In genomic region chr2:18791172-18791797, GRCh38 we compare ENCODE assay signal across 14 cellular contexts.
DNase-seq lines count a peak whose midpoint lies in the region; ATAC-seq, FAIRE-seq and TF ChIP-seq lines count a peak whose summit lies in the region.
"Had no signal": no experiment of that assay in that cellular context is flagged by ENCODE, and none has a peak within 500 bp of the region (broad histone marks: within the 10 kb centered on the region; RNA-seq: fewer than 3 reads in every experiment).

No MANE protein-coding gene starts in this region.

- TF ChIP-seq EP300 in sigmoid colon (IDR thresholded peaks at IDR 0.05), result peak in 1 of 4 donors; percentile 6

- no peak overlapping the region for H2AFZ ChIP-seq in H9 (ENCODE audit: low read length)
- H2AFZ ChIP-seq: parathyroid adenoma had no signal

- H3K4me2 ChIP-seq in H9 (ENCODE audit: insufficient read depth, insufficient read length, low read length), result no peak overlapping the region
- H3K4me2 ChIP-seq: smooth muscle cell had no signal

- H3K4me1 ChIP-seq in H9 (ENCODE audit: insufficient read depth, low read length) (no peaks in the 10 kb centered on the region), sigmoid colon (peaks cover 0 to 41% (median 36%) of the 10 kb centered on the region in 4 donors)

- no peak overlapping the region for H2BK15ac ChIP-seq in H9 (ENCODE audit: low read depth, low read length)

- TF ChIP-seq CTCF in H9 (conservative IDR thresholded peaks at IDR 0.05) (no peak), bronchial epithelial cell (IDR thresholded peaks at IDR 0.05; ENCODE audit: insufficient read depth, low read length, severe bottlenecking) (no peak), sigmoid colon (IDR thresholded peaks at IDR 0.05) (no peak)

- no peak overlapping the region for H2BK20ac ChIP-seq in H9 (ENCODE audit: low read depth, low read length, poor library complexity, severe bottlenecking)

- no CpG with 5 or more reads among the region's 9 CpGs for WGBS in H9 (ENCODE audit: extremely low coverage, insufficient read length, low lambda C conversion rate)
- 93 to 94% methylated on average over 9 of the region's 9 CpGs for WGBS in sigmoid colon, 2 donors

- H3K36me3 Mint-ChIP-seq in H9 (ENCODE audit: insufficient read depth in 1 of 3, low read depth in 3 of 3), result no peaks in the 10 kb centered on the region
- H3K36me3 Mint-ChIP-seq: CD14-positive monocyte had no signal

- H3K27me3 ChIP-seq in H9 (ENCODE audit: insufficient read depth, low read length), result no peaks in the 10 kb centered on the region
- no peaks in the 10 kb centered on the region for H3K27me3 ChIP-seq in bronchial epithelial cell (ENCODE audit: control insufficient read depth, insufficient read depth, low read length)
- H3K27me3 ChIP-seq in sigmoid colon, result no peaks in the 10 kb centered on the region

- H2BK5ac ChIP-seq in H9 (ENCODE audit: insufficient read length, low read length), result no peak overlapping the region

- no peaks in the 10 kb centered on the region for H4K20me1 ChIP-seq in H9 (ENCODE audit: control insufficient read depth, insufficient read depth, insufficient read length)

- H3K4me3 ChIP-seq in bronchial epithelial cell (ENCODE audit: low read depth, low read length) (no peak overlapping the region), sigmoid colon (no peak overlapping the region)
- H3K4me3 ChIP-seq: smooth muscle cell had no signal

- H3K79me2 ChIP-seq in H9 (ENCODE audit: insufficient read depth, low read length), result no peaks in the 10 kb centered on the region
- H3K79me2 ChIP-seq: parathyroid adenoma had no signal

- no peaks in the 10 kb centered on the region for H3K23me2 ChIP-seq in H9 (ENCODE audit: insufficient read length, low read depth, low read length, poor library complexity, severe bottlenecking)

- H3K27ac Mint-ChIP-seq in H9, result peak overlapping the region in 2 of 3 experiments; percentile 63 to 72; a peak in 2 of 7 replicates
- H3K27ac Mint-ChIP-seq: CD14-positive monocyte had no signal

- DNase-seq in H9 (no peak), bronchial epithelial cell (ENCODE audit: low read depth) (peak; percentile 8), kidney glomerular epithelial cell (lab: John Stamatoyannopoulos, UW) (peak; percentile 6), sigmoid colon (peak; percentile 66), DMS 273 treated with DMSO at 0.1 percent for 48 hours (lab: John Stamatoyannopoulos, UW) (no peak), iPS-NIHi11 (ENCODE audit: low spot score) (no peak)
- DNase-seq: activated CD4-positive, alpha-beta T cell treated with anti-CD3 and anti-CD28 coated beads for 48 hours; dermis blood vessel endothelial cell had no signal

- H3T11ph ChIP-seq in H9 (ENCODE audit: low read length), result no peak overlapping the region

- no peak for TF ChIP-seq POLR2A in sigmoid colon (IDR thresholded peaks at IDR 0.05)

- H4K8ac ChIP-seq in H9 (replicated peaks; ENCODE audit: insufficient read length, low read depth, low read length), result no peak overlapping the region

- H3K79me1 ChIP-seq in H9 (ENCODE audit: insufficient read depth, low read depth, low read length, poor library complexity, severe bottlenecking), result no peaks in the 10 kb centered on the region

- H2AK5ac ChIP-seq in H9 (ENCODE audit: insufficient read length, low read length), result no peak overlapping the region

- no peak overlapping the region for H3K14ac ChIP-seq in H9 (ENCODE audit: insufficient read depth, low read length)

- no peak overlapping the region for H3K23ac ChIP-seq in H9 (ENCODE audit: insufficient read length, low read depth, low read length)

- H2BK12ac ChIP-seq in H9 (ENCODE audit: insufficient read length, low read depth, low read length), result no peak overlapping the region

- H4K5ac ChIP-seq in H9 (ENCODE audit: insufficient read length, low read depth, low read length), result no peak overlapping the region

- H3K36me3 ChIP-seq in bronchial epithelial cell (ENCODE audit: control insufficient read depth, insufficient read depth, low read length) (no peaks in the 10 kb centered on the region), sigmoid colon (no peaks in the 10 kb centered on the region)

- no peak overlapping the region for H2BK120ac ChIP-seq in H9 (ENCODE audit: low read depth, low read length, poor library complexity, severe bottlenecking)

- no peak overlapping the region for H3K27ac ChIP-seq in H9 (ENCODE audit: insufficient read length, low read depth, low read length)
- H3K27ac ChIP-seq in sigmoid colon, result peak overlapping the region; percentile 53 to 72 (median 71)
- H3K27ac ChIP-seq: parathyroid adenoma had no signal

- no peaks in the 10 kb centered on the region for H3K4me1 Mint-ChIP-seq in H9
- H3K4me1 Mint-ChIP-seq: CD14-positive monocyte had no signal

- intact Hi-C loops in sigmoid colon (cut with DNase I), result loop anchor here (5.0 kb wide), 2 partner anchors 101 to 186 kb away; no protein-coding TSS in a partner anchor

- H3K27me3 Mint-ChIP-seq in H9 (ENCODE audit: low read depth), result peaks cover 16% of the 10 kb centered on the region

- H3K56ac ChIP-seq in H9 (ENCODE audit: insufficient read length, low read depth, low read length), result no peak overlapping the region

- no peak overlapping the region for H4K91ac ChIP-seq in H9 (ENCODE audit: insufficient read length, low read depth, low read length)

- H3K18ac ChIP-seq in H9 (ENCODE audit: insufficient read length, low read depth, low read length), result no peak overlapping the region

- H3K4me3 Mint-ChIP-seq in H9, result no peak overlapping the region
- H3K4me3 Mint-ChIP-seq: CD14-positive monocyte had no signal

- no peak for ATAC-seq in GM19463 (IDR thresholded peaks at IDR 0.05; ENCODE audit: unreplicated experiment)
- no peak for ATAC-seq in GM18511 (IDR thresholded peaks at IDR 0.05; ENCODE audit: unreplicated experiment)

- H3K4ac ChIP-seq in H9 (ENCODE audit: low read depth, low read length), result no peak overlapping the region

- H3K9me3 ChIP-seq in H9 (ENCODE audit: control insufficient read depth, low read depth, low read length), result no peaks in the 10 kb centered on the region
- no peaks in the 10 kb centered on the region for H3K9me3 ChIP-seq in sigmoid colon

- H3K9me3 Mint-ChIP-seq in H9, result no peaks in the 10 kb centered on the region

- peak; percentile 47 for FAIRE-seq in bronchial epithelial cell (lab: Jason Lieb, UNC)
- FAIRE-seq: endothelial cell of umbilical vein had no signal

- no peak overlapping the region for H3K9ac ChIP-seq in H9 (ENCODE audit: extremely low read depth, insufficient read length, low read length)
- H3K9ac ChIP-seq: parathyroid adenoma had no signal

Comparison
In these comparisons a context has a peak if more than half of its experiments do, and no peak if none do; other contexts are left out.
1. DNase-seq: peak in bronchial epithelial cell (single experiment), kidney glomerular epithelial cell (single experiment) and sigmoid colon (single experiment); none in H9 (single experiment), DMS 273 treated with DMSO at 0.1 percent for 48 hours (single experiment) and iPS-NIHi11 (single experiment).